Comparison of ENCODE assay signal across 1 cellular context in genomic region chr2:10924859-10925258, GRCh38.
TF ChIP-seq lines count a peak whose summit lies in the region.

No MANE protein-coding gene starts in this region.

TF ChIP-seq in IMR-90, 13 proteins besides CTCF, POLR2A, EP300 and RAD21 (continued from another document):
- TF ChIP-seq FOS (IDR thresholded peaks at IDR 0.05; ENCODE audit: low read depth, low read length) = no peak
- TF ChIP-seq, protein P1, sequence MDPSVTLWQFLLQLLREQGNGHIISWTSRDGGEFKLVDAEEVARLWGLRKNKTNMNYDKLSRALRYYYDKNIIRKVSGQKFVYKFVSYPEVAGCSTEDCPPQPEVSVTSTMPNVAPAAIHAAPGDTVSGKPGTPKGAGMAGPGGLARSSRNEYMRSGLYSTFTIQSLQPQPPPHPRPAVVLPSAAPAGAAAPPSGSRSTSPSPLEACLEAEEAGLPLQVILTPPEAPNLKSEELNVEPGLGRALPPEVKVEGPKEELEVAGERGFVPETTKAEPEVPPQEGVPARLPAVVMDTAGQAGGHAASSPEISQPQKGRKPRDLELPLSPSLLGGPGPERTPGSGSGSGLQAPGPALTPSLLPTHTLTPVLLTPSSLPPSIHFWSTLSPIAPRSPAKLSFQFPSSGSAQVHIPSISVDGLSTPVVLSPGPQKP (IDR thresholded peaks at IDR 0.05; ENCODE audit: borderline replicate concordance, low read depth, low read length) = no peak
- TF ChIP-seq MAZ (IDR thresholded peaks at IDR 0.05; ENCODE audit: borderline replicate concordance, low read depth, low read length) = no peak
